9 cellular contexts compared by ENCODE assay signal in genomic region chr1:110340207-110340468, GRCh38. TPM values are rescaled to one million over a fixed set of nuclear protein-coding genes. Genes with fewer than 3 reads are reported as not detected.
DNase-seq lines count a peak whose midpoint lies in the region; ATAC-seq and TF ChIP-seq lines count a peak whose summit lies in the region.
"Had no signal": no experiment of that assay in that cellular context is flagged by ENCODE, and none has a peak within 500 bp of the region (broad histone marks: within the 10 kb centered on the region; RNA-seq: fewer than 3 reads in every experiment).

No MANE protein-coding gene starts in this region.

- peak overlapping the region; percentile 44 for H2AK5ac ChIP-seq in IMR-90 (ENCODE audit: low read depth, low read length)

- H3K27ac ChIP-seq in BLaER1 (peak overlapping the region; percentile 97), IMR-90 (ENCODE audit: insufficient read depth, low read length) (peak overlapping the region; percentile 82), endodermal cell (ENCODE audit: low read depth, low read length) (no peak overlapping the region)
- peak overlapping the region; percentile 96 for H3K27ac ChIP-seq in naive thymus-derived CD4-positive, alpha-beta T cell (ENCODE audit: low read depth, low read length)

- peaks cover 40% of the 10 kb centered on the region for H3K36me3 Mint-ChIP-seq in endodermal cell (ENCODE audit: low read depth)
- peaks cover 0 to 38% (median 22%) of the 10 kb centered on the region in 5 donors for H3K36me3 Mint-ChIP-seq in naive thymus-derived CD4-positive, alpha-beta T cell
- H3K36me3 Mint-ChIP-seq in activated T-helper 17 cell treated with anti-CD3 and anti-CD28 coated beads, Interleukin-2, amount 50 U/mL, for 72 hours (ENCODE audit: low read depth): peaks cover 5% of the 10 kb centered on the region

- no peak for ATAC-seq in IMR-90 (ENCODE audit: low read depth)
- ATAC-seq in naive thymus-derived CD4-positive, alpha-beta T cell: no peak
- no peak for ATAC-seq in GM21390 (IDR thresholded peaks at IDR 0.05; ENCODE audit: unreplicated experiment)
- ATAC-seq in activated T-helper 17 cell treated with anti-CD3 and anti-CD28 coated beads, Interleukin-2, amount 50 U/mL, for 72 hours (replicated peaks): no peak

- peaks cover 0 to 34% of the 10 kb centered on the region in 2 experiments; a peak in 2 of 4 replicates for H3K79me1 ChIP-seq in IMR-90 (ENCODE audit: low read depth in 1 of 2, low read length in 2 of 2)

- DNase-seq in IMR-90 (no peak), endodermal cell (no peak), NCI-H2171 (lab: John Stamatoyannopoulos, UW) (no peak)
- peak in 1 of 9 donors; percentile 19 for DNase-seq in naive thymus-derived CD4-positive, alpha-beta T cell
- no peak for DNase-seq in central memory CD4-positive, alpha-beta T cell

- H3K23ac ChIP-seq in IMR-90 (ENCODE audit: low read depth, low read length): 0 out of 2 replicates have a peak overlapping the region, but pooled peaks have one; percentile 13

- peak overlapping the region; percentile 98 for H3K9ac ChIP-seq in BLaER1
- peak overlapping the region; percentile 81 for H3K9ac ChIP-seq in IMR-90 (ENCODE audit: low read depth, low read length)
- peak overlapping the region; percentile 96 for H3K9ac ChIP-seq in endodermal cell (ENCODE audit: extremely low read depth, low read length, poor library complexity, severe bottlenecking)

- no peak overlapping the region for H3K4me3 Mint-ChIP-seq in endodermal cell
- no peak overlapping the region for H3K4me3 Mint-ChIP-seq in naive thymus-derived CD4-positive, alpha-beta T cell
- H3K4me3 Mint-ChIP-seq in activated T-helper 17 cell treated with anti-CD3 and anti-CD28 coated beads, Interleukin-2, amount 50 U/mL, for 72 hours: no peak overlapping the region
- H3K4me3 Mint-ChIP-seq: immature natural killer cell had no signal

- H3K36me3 ChIP-seq in BLaER1 (peaks cover 31% of the 10 kb centered on the region), IMR-90 (ENCODE audit: control insufficient read depth, insufficient read depth, low read length) (peaks cover 17% of the 10 kb centered on the region), endodermal cell (ENCODE audit: control insufficient read depth, insufficient read depth, low read length) (peaks cover 48% of the 10 kb centered on the region)
- H3K36me3 ChIP-seq in naive thymus-derived CD4-positive, alpha-beta T cell (ENCODE audit: control insufficient read depth in 2 of 3, insufficient read depth in 3 of 3, low read length in 3 of 3): peaks cover 0 to 20% (median 3%) of the 10 kb centered on the region in 3 experiments

- H2BK15ac ChIP-seq in IMR-90 (ENCODE audit: low read depth, low read length): no peak overlapping the region

- no peak overlapping the region for H4K91ac ChIP-seq in IMR-90 (ENCODE audit: insufficient read depth, low read depth, low read length)

- H3K9me1 ChIP-seq in IMR-90 (ENCODE audit: insufficient read depth, low read length): peaks cover 12% of the 10 kb centered on the region

- H3K4me1 ChIP-seq in BLaER1: peaks cover 66% of the 10 kb centered on the region
- peaks cover 18% of the 10 kb centered on the region for H3K4me1 ChIP-seq in IMR-90 (ENCODE audit: control insufficient read depth, insufficient read depth, low read length)
- peaks cover 27% of the 10 kb centered on the region for H3K4me1 ChIP-seq in endodermal cell (ENCODE audit: control insufficient read depth, insufficient read depth, low read length)
- peaks cover 45 to 51% of the 10 kb centered on the region in 2 donors for H3K4me1 ChIP-seq in naive thymus-derived CD4-positive, alpha-beta T cell (ENCODE audit: control insufficient read depth in 2 of 2, insufficient read depth in 2 of 2, low read length in 2 of 2)

- no TSS peak for BruUV-seq in IMR-90 (replicated peaks; lab: Mats Ljungman, UMichigan)

- H3K4me3 ChIP-seq in BLaER1 (peak overlapping the region; percentile 79), IMR-90 (ENCODE audit: insufficient read depth, low read depth, low read length) (peak overlapping the region; percentile 64), endodermal cell (ENCODE audit: low read length) (peak overlapping the region; percentile 97)
- H3K4me3 ChIP-seq in naive thymus-derived CD4-positive, alpha-beta T cell (ENCODE audit: low read length): peak overlapping the region; percentile 94

- H3K4me2 ChIP-seq in BLaER1 (peak overlapping the region; percentile 95), IMR-90 (ENCODE audit: low read depth, low read length) (peak overlapping the region; percentile 56)

- no peak overlapping the region for H3K56ac ChIP-seq in IMR-90 (ENCODE audit: extremely low read depth, insufficient read depth, low read length)

- H3K27me3 ChIP-seq in BLaER1 (no peaks in the 10 kb centered on the region), IMR-90 (ENCODE audit: control insufficient read depth, insufficient read depth, low read length) (no peaks in the 10 kb centered on the region), endodermal cell (ENCODE audit: control insufficient read depth, insufficient read depth, low read length, poor library complexity, severe bottlenecking) (no peaks in the 10 kb centered on the region)
- H3K27me3 ChIP-seq in naive thymus-derived CD4-positive, alpha-beta T cell (ENCODE audit: control insufficient read depth in 2 of 2, insufficient read depth in 2 of 2, low read length in 2 of 2): no peaks in the 10 kb centered on the region

- peaks cover 46% of the 10 kb centered on the region for H3K4me1 Mint-ChIP-seq in endodermal cell
- peaks cover 38 to 76% (median 69%) of the 10 kb centered on the region in 7 donors for H3K4me1 Mint-ChIP-seq in naive thymus-derived CD4-positive, alpha-beta T cell
- peaks cover 28% of the 10 kb centered on the region for H3K4me1 Mint-ChIP-seq in activated T-helper 17 cell treated with anti-CD3 and anti-CD28 coated beads, Interleukin-2, amount 50 U/mL, for 72 hours

- H3K18ac ChIP-seq in IMR-90 (ENCODE audit: low read depth, low read length): no peak overlapping the region

- H4K8ac ChIP-seq in IMR-90 (ENCODE audit: low read depth in 2 of 2, low read length in 2 of 2): no peak overlapping the region

- in situ Hi-C loops in IMR-90 (cut with MboI; ENCODE audit: low sequenced_read_pairs): loop anchor here (5.0 kb wide), 1 partner anchor 62 kb away; no protein-coding TSS in a partner anchor

- no peak for TF ChIP-seq RAD21 in IMR-90 (IDR thresholded peaks at IDR 0.05; ENCODE audit: low read length)

- H2AK9ac ChIP-seq in IMR-90 (replicated peaks; ENCODE audit: low read depth, low read length, poor library complexity): peak overlapping the region; percentile 97

- no peak overlapping the region for H4K5ac ChIP-seq in IMR-90 (ENCODE audit: low read depth, low read length)

- POLR2A ChIA-PET in IMR-90 (lab: Charles Lee; ENCODE audit: unreplicated experiment): no interaction called here
- POLR2A ChIA-PET in naive thymus-derived CD4-positive, alpha-beta T cell (lab: Charles Lee): interaction anchor here (0.7 to 5.8 kb wide), 9 partner anchors 8 to 307 kb away, joined by 3 to 118 read pairs (median 12); partner anchors contain the start of genes KCNC4, LAMTOR5 and STRIP1

- CTCF ChIA-PET in IMR-90 (lab: Yijun Ruan, JAX): interaction anchor here (0.9 kb wide), 1 partner anchor 50 kb away, joined by 3 read pairs; the partner anchor contains the start of gene SLC16A4
- CTCF ChIA-PET in naive thymus-derived CD4-positive, alpha-beta T cell (lab: Charles Lee): interaction anchor here (2.2 to 3.8 kb wide), 3 partner anchors 9 to 131 kb away, joined by 8 to 36 read pairs (median 14); partner anchors contain the start of genes KCNC4 and LAMTOR5

- no peak for TF ChIP-seq POLR2A in IMR-90 (IDR thresholded peaks at IDR 0.05; ENCODE audit: low read depth, low read length)

- TF ChIP-seq CTCF in IMR-90 (conservative IDR thresholded peaks at IDR 0.05; ENCODE audit: low read depth, low read length): no peak
- no peak for TF ChIP-seq CTCF in endodermal cell (conservative IDR thresholded peaks at IDR 0.05)

- no peak overlapping the region for H2BK20ac ChIP-seq in IMR-90 (ENCODE audit: low read depth, low read length)

- H4K20me1 ChIP-seq in BLaER1 (peaks cover 57% of the 10 kb centered on the region), IMR-90 (ENCODE audit: insufficient read depth, low read length) (peaks cover 38% of the 10 kb centered on the region)

- H2BK5ac ChIP-seq in IMR-90 (ENCODE audit: low read depth, low read length, poor library complexity, severe bottlenecking): no peak overlapping the region

- H3K27ac Mint-ChIP-seq in endodermal cell: no peak overlapping the region
- peak overlapping the region in 1 of 9 donors; percentile 62 for H3K27ac Mint-ChIP-seq in naive thymus-derived CD4-positive, alpha-beta T cell
- no peak overlapping the region for H3K27ac Mint-ChIP-seq in activated T-helper 17 cell treated with anti-CD3 and anti-CD28 coated beads, Interleukin-2, amount 50 U/mL, for 72 hours
- H3K27ac Mint-ChIP-seq: immature natural killer cell had no signal

- peaks cover 6% of the 10 kb centered on the region for H3K9me3 Mint-ChIP-seq in endodermal cell
- H3K9me3 Mint-ChIP-seq in naive thymus-derived CD4-positive, alpha-beta T cell: no peaks in the 10 kb centered on the region
- H3K9me3 Mint-ChIP-seq in activated T-helper 17 cell treated with anti-CD3 and anti-CD28 coated beads, Interleukin-2, amount 50 U/mL, for 72 hours: no peaks in the 10 kb centered on the region
- H3K9me3 Mint-ChIP-seq: immature natural killer cell had no signal

- no peaks in the 10 kb centered on the region for H3K27me3 Mint-ChIP-seq in endodermal cell (ENCODE audit: insufficient read depth)
- H3K27me3 Mint-ChIP-seq in naive thymus-derived CD4-positive, alpha-beta T cell: peaks cover 0 to 2% (median 0%) of the 10 kb centered on the region in 5 donors
- no peaks in the 10 kb centered on the region for H3K27me3 Mint-ChIP-seq in activated T-helper 17 cell treated with anti-CD3 and anti-CD28 coated beads, Interleukin-2, amount 50 U/mL, for 72 hours

- H3K9me3 ChIP-seq in BLaER1 (no peaks in the 10 kb centered on the region), IMR-90 (ENCODE audit: control insufficient read depth, insufficient read depth, low read length) (no peaks in the 10 kb centered on the region), endodermal cell (ENCODE audit: control insufficient read depth, low read length) (peaks cover 6% of the 10 kb centered on the region)
- no peaks in the 10 kb centered on the region for H3K9me3 ChIP-seq in naive thymus-derived CD4-positive, alpha-beta T cell (ENCODE audit: control insufficient read depth in 2 of 3, low read length in 3 of 3)

- intact Hi-C loops in IMR-90 (cut with micrococcal nuclease): no loop called here
- intact Hi-C loops in naive thymus-derived CD4-positive, alpha-beta T cell (cut with micrococcal nuclease): no loop called here

- WGBS in IMR-90 (ENCODE audit: extremely low coverage in 2 of 2, insufficient read length in 1 of 2), 2 experiments: no CpG with 5 or more reads among the region's 9 CpGs
- WGBS in endodermal cell (ENCODE audit: insufficient coverage in 1 of 2, insufficient read length in 1 of 2), 2 experiments: 7 to 9% methylated on average over 3 to 9 of the region's 9 CpGs

- no peak overlapping the region for H3K4ac ChIP-seq in IMR-90 (ENCODE audit: low read depth, low read length)

- dilution Hi-C loops in IMR-90 (cut with HindIII; ENCODE audit: low sequenced_read_pairs, unreplicated experiment): no loop called here

- peak overlapping the region; percentile 97 for H2AFZ ChIP-seq in IMR-90 (replicated peaks; ENCODE audit: low read length, poor library complexity)

- peak overlapping the region; percentile 12 for H3K14ac ChIP-seq in IMR-90 (replicated peaks; ENCODE audit: low read depth, low read length)

- H2BK120ac ChIP-seq in IMR-90 (ENCODE audit: low read depth, low read length): no peak overlapping the region

RNA-seq across cellular contexts. Expression of gene RBM15, which starts 1.0 kb away (rescaled TPM):
- total RNA-seq in IMR-90 (2012; rRNA removed) (31.7 and 32.2 TPM in 2 replicates), endodermal cell (10 to 100 TPM; 42.0 to 54.2 TPM)
- 6.2 and 6.3 TPM in 2 replicates for polyA plus RNA-seq in IMR-90 (2012; rRNA removed)
- 3.9 and 4.2 TPM in 2 replicates for polyA plus RNA-seq in IMR-90 (2012; cell fraction: cytosol; rRNA removed)
- polyA plus RNA-seq in IMR-90 (2012; cell fraction: nucleus; rRNA removed; ENCODE audit: low replicate concordance): 6.3 and 7.4 TPM in 2 replicates
- 13.5 TPM for polyA plus RNA-seq in endodermal cell (2013, experiment 1 of 2)
- polyA plus RNA-seq in endodermal cell (2013, experiment 2 of 2): 15.3 TPM
- 10 to 100 TPM; 36.4 to 58.6 (median 46.3) TPM for total RNA-seq in naive thymus-derived CD4-positive, alpha-beta T cell
- polyA plus RNA-seq in naive thymus-derived CD4-positive, alpha-beta T cell: 10 to 100 TPM in 1 of 2 donors, 1 to 10 TPM in 1; 7.1 to 15.5 TPM
- 10 to 100 TPM; 61.8 to 86.2 TPM for total RNA-seq in activated T-helper 17 cell treated with anti-CD3 and anti-CD28 coated beads, Interleukin-2, amount 50 U/mL, for 72 hours

RNA-seq across cellular contexts. Expression of gene SLC16A4, which starts 50.7 kb away (rescaled TPM):
- total RNA-seq in IMR-90 (2012; rRNA removed): 65.2 and 73.0 TPM in 2 replicates
- polyA plus RNA-seq in IMR-90 (2012; rRNA removed): 20.8 and 27.7 TPM in 2 replicates
- 8.6 and 10.3 TPM in 2 replicates for polyA plus RNA-seq in IMR-90 (2012; cell fraction: cytosol; rRNA removed)
- polyA plus RNA-seq in IMR-90 (2012; cell fraction: nucleus; rRNA removed; ENCODE audit: low replicate concordance): 2.4 and 16.3 TPM in 2 replicates
- total RNA-seq in endodermal cell: under 1 TPM; 0.55 to 0.86 TPM
- polyA plus RNA-seq in endodermal cell (2013, experiment 1 of 2): 2.4 TPM
- polyA plus RNA-seq in endodermal cell (2013, experiment 2 of 2): 2.5 TPM
- total RNA-seq in naive thymus-derived CD4-positive, alpha-beta T cell: under 1 TPM; 0.19 to 0.76 (median 0.32) TPM
- polyA plus RNA-seq in naive thymus-derived CD4-positive, alpha-beta T cell: under 1 TPM; 0.24 to 0.93 TPM
- total RNA-seq in activated T-helper 17 cell treated with anti-CD3 and anti-CD28 coated beads, Interleukin-2, amount 50 U/mL, for 72 hours: under 1 TPM; 0.19 to 0.58 TPM

Comparison
In these comparisons a context has a peak if more than half of its experiments do, and no peak if none do; other contexts are left out.
1. RNA of gene SLC16A4, which starts 50.7 kb away (total RNA-seq): 65.2 to 73.0 TPM in IMR-90; 0.55 to 0.86 TPM in endodermal cell, 0.19 to 0.58 TPM in activated T-helper 17 cell treated with anti-CD3 and anti-CD28 coated beads, Interleukin-2, amount 50 U/mL, for 72 hours and 0.19 to 0.76 TPM in naive thymus-derived CD4-positive, alpha-beta T cell; every median in the first group is over 10 times any median in the second.
2. Peak in every context shown above with its lines, with median percentiles within 50 percentile points of each other: H3K4me3 ChIP-seq and H3K9ac ChIP-seq.